1 cellular context compared by ENCODE assay signal in genomic region chr6:168301648-168302398, GRCh38.
TF ChIP-seq lines count a peak whose summit lies in the region.

No MANE protein-coding gene starts in this region.

TF ChIP-seq in HepG2, 621 proteins besides CTCF, POLR2A, EP300 and RAD21 (continued from another document):
- TF ChIP-seq, protein P1, sequence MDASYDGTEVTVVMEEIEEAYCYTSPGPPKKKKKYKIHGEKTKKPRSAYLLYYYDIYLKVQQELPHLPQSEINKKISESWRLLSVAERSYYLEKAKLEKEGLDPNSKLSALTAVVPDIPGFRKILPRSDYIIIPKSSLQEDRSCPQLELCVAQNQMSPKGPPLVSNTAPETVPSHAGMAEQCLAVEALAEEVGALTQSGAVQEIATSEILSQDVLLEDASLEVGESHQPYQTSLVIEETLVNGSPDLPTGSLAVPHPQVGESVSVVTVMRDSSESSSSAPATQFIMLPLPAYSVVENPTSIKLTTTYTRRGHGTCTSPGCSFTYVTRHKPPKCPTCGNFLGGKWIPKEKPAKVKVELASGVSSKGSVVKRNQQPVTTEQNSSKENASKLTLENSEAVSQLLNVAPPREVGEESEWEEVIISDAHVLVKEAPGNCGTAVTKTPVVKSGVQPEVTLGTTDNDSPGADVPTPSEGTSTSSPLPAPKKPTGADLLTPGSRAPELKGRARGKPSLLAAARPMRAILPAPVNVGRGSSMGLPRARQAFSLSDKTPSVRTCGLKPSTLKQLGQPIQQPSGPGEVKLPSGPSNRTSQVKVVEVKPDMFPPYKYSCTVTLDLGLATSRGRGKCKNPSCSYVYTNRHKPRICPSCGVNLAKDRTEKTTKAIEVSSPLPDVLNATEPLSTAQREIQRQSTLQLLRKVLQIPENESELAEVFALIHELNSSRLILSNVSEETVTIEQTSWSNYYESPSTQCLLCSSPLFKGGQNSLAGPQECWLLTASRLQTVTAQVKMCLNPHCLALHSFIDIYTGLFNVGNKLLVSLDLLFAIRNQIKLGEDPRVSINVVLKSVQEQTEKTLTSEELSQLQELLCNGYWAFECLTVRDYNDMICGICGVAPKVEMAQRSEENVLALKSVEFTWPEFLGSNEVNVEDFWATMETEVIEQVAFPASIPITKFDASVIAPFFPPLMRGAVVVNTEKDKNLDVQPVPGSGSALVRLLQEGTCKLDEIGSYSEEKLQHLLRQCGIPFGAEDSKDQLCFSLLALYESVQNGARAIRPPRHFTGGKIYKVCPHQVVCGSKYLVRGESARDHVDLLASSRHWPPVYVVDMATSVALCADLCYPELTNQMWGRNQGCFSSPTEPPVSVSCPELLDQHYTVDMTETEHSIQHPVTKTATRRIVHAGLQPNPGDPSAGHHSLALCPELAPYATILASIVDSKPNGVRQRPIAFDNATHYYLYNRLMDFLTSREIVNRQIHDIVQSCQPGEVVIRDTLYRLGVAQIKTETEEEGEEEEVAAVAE (CRISPR knock-in tag; IDR thresholded peaks at IDR 0.05; ENCODE audit: borderline replicate concordance): no peak
- no peak for TF ChIP-seq JUND (CRISPR knock-in tag; IDR thresholded peaks at IDR 0.05)
- TF ChIP-seq MXD1 (CRISPR knock-in tag; IDR thresholded peaks at IDR 0.05): peak; percentile 18; the same call in 1 of the 2 replicates
- TF ChIP-seq ZNF337 (CRISPR knock-in tag; IDR thresholded peaks at IDR 0.05; ENCODE audit: borderline replicate concordance, low read depth): no peak
- no peak for TF ChIP-seq EZH2 (conservative IDR thresholded peaks at IDR 0.05; ENCODE audit: low read depth, low read length)
- no peak for TF ChIP-seq ELK4 (CRISPR knock-in tag; IDR thresholded peaks at IDR 0.05; ENCODE audit: borderline replicate concordance)
- TF ChIP-seq FOXJ3 (CRISPR knock-in tag; IDR thresholded peaks at IDR 0.05; ENCODE audit: borderline replicate concordance): peak; percentile 92; the same call in 1 of the 2 replicates
- TF ChIP-seq ETV5 (CRISPR knock-in tag; IDR thresholded peaks at IDR 0.05; ENCODE audit: borderline replicate concordance): peak; percentile 13; the same call in 1 of the 2 replicates
- no peak for TF ChIP-seq PRPF4 (IDR thresholded peaks at IDR 0.05; ENCODE audit: low read depth, low read length, poor library complexity, severe bottlenecking)
- TF ChIP-seq MIXL1 (CRISPR knock-in tag; IDR thresholded peaks at IDR 0.05): no peak; the same call in 1 of the 2 replicates
- no peak for TF ChIP-seq ZNF678 (CRISPR knock-in tag; IDR thresholded peaks at IDR 0.05)
- TF ChIP-seq ZNF605 (CRISPR knock-in tag; IDR thresholded peaks at IDR 0.05): peak; percentile 28; the same call in 1 of the 2 replicates
- peak; percentile 83 for TF ChIP-seq ZNF557 (CRISPR knock-in tag; IDR thresholded peaks at IDR 0.05)
- peak; percentile 55; the same call in 1 of the 2 replicates for TF ChIP-seq MIER3 (CRISPR knock-in tag; IDR thresholded peaks at IDR 0.05; ENCODE audit: borderline replicate concordance)
- TF ChIP-seq, protein P2, sequence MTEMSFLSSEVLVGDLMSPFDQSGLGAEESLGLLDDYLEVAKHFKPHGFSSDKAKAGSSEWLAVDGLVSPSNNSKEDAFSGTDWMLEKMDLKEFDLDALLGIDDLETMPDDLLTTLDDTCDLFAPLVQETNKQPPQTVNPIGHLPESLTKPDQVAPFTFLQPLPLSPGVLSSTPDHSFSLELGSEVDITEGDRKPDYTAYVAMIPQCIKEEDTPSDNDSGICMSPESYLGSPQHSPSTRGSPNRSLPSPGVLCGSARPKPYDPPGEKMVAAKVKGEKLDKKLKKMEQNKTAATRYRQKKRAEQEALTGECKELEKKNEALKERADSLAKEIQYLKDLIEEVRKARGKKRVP (CRISPR knock-in tag; IDR thresholded peaks at IDR 0.05): peak in 1 of 2 experiments; percentile 75; a peak in 2 of 4 replicates
- no peak for TF ChIP-seq HOXA9 (CRISPR knock-in tag; IDR thresholded peaks at IDR 0.05; ENCODE audit: borderline replicate concordance)
- no peak for TF ChIP-seq TCF12 (IDR thresholded peaks at IDR 0.05)
- peak; percentile 72 for TF ChIP-seq TCF12 (CRISPR knock-in tag; IDR thresholded peaks at IDR 0.05)
- TF ChIP-seq SMARCE1 (IDR thresholded peaks at IDR 0.05; ENCODE audit: borderline replicate concordance): no peak
- no peak for TF ChIP-seq KLF12 (CRISPR knock-in tag; IDR thresholded peaks at IDR 0.05; ENCODE audit: borderline replicate concordance)
- no peak for TF ChIP-seq ZNF251 (CRISPR knock-in tag; IDR thresholded peaks at IDR 0.05)
- peak; percentile 74; the same call in 1 of the 2 replicates for TF ChIP-seq ZNF878 (CRISPR knock-in tag; IDR thresholded peaks at IDR 0.05)
- TF ChIP-seq ZMYM4 (CRISPR knock-in tag; IDR thresholded peaks at IDR 0.05): peak; percentile 65
- TF ChIP-seq, protein P3, sequence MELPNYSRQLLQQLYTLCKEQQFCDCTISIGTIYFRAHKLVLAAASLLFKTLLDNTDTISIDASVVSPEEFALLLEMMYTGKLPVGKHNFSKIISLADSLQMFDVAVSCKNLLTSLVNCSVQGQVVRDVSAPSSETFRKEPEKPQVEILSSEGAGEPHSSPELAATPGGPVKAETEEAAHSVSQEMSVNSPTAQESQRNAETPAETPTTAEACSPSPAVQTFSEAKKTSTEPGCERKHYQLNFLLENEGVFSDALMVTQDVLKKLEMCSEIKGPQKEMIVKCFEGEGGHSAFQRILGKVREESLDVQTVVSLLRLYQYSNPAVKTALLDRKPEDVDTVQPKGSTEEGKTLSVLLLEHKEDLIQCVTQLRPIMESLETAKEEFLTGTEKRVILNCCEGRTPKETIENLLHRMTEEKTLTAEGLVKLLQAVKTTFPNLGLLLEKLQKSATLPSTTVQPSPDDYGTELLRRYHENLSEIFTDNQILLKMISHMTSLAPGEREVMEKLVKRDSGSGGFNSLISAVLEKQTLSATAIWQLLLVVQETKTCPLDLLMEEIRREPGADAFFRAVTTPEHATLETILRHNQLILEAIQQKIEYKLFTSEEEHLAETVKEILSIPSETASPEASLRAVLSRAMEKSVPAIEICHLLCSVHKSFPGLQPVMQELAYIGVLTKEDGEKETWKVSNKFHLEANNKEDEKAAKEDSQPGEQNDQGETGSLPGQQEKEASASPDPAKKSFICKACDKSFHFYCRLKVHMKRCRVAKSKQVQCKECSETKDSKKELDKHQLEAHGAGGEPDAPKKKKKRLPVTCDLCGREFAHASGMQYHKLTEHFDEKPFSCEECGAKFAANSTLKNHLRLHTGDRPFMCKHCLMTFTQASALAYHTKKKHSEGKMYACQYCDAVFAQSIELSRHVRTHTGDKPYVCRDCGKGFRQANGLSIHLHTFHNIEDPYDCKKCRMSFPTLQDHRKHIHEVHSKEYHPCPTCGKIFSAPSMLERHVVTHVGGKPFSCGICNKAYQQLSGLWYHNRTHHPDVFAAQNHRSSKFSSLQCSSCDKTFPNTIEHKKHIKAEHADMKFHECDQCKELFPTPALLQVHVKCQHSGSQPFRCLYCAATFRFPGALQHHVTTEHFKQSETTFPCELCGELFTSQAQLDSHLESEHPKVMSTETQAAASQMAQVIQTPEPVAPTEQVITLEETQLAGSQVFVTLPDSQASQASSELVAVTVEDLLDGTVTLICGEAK (IDR thresholded peaks at IDR 0.05): no peak
- TF ChIP-seq, protein P3 (CRISPR knock-in tag; IDR thresholded peaks at IDR 0.05): peak; percentile 27; the same call in 1 of the 2 replicates
